ENCODE assay signal across 1 cellular context in genomic region chr6:148593130-148593812, GRCh38.
TF ChIP-seq lines count a peak whose summit lies in the region.

No MANE protein-coding gene starts in this region.

TF ChIP-seq in HepG2, 621 proteins besides CTCF, POLR2A, EP300 and RAD21 (continued from another document):
- TF ChIP-seq, protein P1, sequence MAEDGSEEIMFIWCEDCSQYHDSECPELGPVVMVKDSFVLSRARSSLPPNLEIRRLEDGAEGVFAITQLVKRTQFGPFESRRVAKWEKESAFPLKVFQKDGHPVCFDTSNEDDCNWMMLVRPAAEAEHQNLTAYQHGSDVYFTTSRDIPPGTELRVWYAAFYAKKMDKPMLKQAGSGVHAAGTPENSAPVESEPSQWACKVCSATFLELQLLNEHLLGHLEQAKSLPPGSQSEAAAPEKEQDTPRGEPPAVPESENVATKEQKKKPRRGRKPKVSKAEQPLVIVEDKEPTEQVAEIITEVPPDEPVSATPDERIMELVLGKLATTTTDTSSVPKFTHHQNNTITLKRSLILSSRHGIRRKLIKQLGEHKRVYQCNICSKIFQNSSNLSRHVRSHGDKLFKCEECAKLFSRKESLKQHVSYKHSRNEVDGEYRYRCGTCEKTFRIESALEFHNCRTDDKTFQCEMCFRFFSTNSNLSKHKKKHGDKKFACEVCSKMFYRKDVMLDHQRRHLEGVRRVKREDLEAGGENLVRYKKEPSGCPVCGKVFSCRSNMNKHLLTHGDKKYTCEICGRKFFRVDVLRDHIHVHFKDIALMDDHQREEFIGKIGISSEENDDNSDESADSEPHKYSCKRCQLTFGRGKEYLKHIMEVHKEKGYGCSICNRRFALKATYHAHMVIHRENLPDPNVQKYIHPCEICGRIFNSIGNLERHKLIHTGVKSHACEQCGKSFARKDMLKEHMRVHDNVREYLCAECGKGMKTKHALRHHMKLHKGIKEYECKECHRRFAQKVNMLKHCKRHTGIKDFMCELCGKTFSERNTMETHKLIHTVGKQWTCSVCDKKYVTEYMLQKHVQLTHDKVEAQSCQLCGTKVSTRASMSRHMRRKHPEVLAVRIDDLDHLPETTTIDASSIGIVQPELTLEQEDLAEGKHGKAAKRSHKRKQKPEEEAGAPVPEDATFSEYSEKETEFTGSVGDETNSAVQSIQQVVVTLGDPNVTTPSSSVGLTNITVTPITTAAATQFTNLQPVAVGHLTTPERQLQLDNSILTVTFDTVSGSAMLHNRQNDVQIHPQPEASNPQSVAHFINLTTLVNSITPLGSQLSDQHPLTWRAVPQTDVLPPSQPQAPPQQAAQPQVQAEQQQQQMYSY (CRISPR knock-in tag; IDR thresholded peaks at IDR 0.05) = no peak
- TF ChIP-seq ZNF580 (CRISPR knock-in tag; IDR thresholded peaks at IDR 0.05; ENCODE audit: borderline replicate concordance, low read depth) (no peak), HNRNPLL (IDR thresholded peaks at IDR 0.05; ENCODE audit: low read depth, low read length, poor library complexity, severe bottlenecking) (no peak), JUND (CRISPR knock-in tag; IDR thresholded peaks at IDR 0.05) (no peak), ZNF629 (CRISPR knock-in tag; conservative IDR thresholded peaks at IDR 0.05) (no peak), SKI (IDR thresholded peaks at IDR 0.05; ENCODE audit: partially characterized antibody) (no peak), TOE1 (CRISPR knock-in tag; IDR thresholded peaks at IDR 0.05) (no peak), ZBTB7B (CRISPR knock-in tag; IDR thresholded peaks at IDR 0.05) (no peak), RORA (CRISPR knock-in tag; IDR thresholded peaks at IDR 0.05) (no peak)
- TF ChIP-seq, protein P2, sequence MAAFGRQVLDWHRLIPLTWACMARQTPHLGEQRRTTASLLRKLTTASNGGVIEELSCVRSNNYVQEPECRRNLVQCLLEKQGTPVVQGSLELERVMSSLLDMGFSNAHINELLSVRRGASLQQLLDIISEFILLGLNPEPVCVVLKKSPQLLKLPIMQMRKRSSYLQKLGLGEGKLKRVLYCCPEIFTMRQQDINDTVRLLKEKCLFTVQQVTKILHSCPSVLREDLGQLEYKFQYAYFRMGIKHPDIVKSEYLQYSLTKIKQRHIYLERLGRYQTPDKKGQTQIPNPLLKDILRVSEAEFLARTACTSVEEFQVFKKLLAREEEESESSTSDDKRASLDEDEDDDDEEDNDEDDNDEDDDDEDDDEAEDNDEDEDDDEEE (CRISPR knock-in tag; IDR thresholded peaks at IDR 0.05) = no peak
